32 cellular contexts compared by ENCODE assay signal in genomic region chr14:103143535-103143934, GRCh38. TPM values are rescaled to one million over a fixed set of nuclear protein-coding genes. Genes with fewer than 3 reads are reported as not detected.
DNase-seq lines count a peak whose midpoint lies in the region; ATAC-seq and TF ChIP-seq lines count a peak whose summit lies in the region.
"Had no signal": no experiment of that assay in that cellular context is flagged by ENCODE, and none has a peak within 500 bp of the region (broad histone marks: within the 10 kb centered on the region; RNA-seq: fewer than 3 reads in every experiment).

No MANE protein-coding gene starts in this region.

- no peak overlapping the region for H3K4me3 Mint-ChIP-seq in T-helper 2 cell treated with Interferon-gamma antibody and Interleukin-4, amounts not matched to agents 5 μg/mL and 100 μg/mL, for 36 hours
- H3K4me3 Mint-ChIP-seq in activated T-cell treated with anti-CD3 and anti-CD28 coated beads, Interleukin-2, amount 50 U/mL, for 72 hours = no peak overlapping the region
- H3K4me3 Mint-ChIP-seq: activated naive CD8-positive, alpha-beta T cell; dendritic cell treated with granulocyte-macrophage colony-stimulating factor and Interleukin-4, amounts not matched to agents 40 ng/mL and 50 ng/mL, for 4 days; immature natural killer cell; natural killer cell; stimulated activated effector memory CD8-positive, alpha-beta T cell treated with anti-CD3 and anti-CD28 coated beads, Interleukin-12 subunit alpha, Interleukin-12 subunit beta, amount 100 ng/mL, for 72 hours had no signal

- no peak overlapping the region for H3K4me3 ChIP-seq in PC-3 (ENCODE audit: low read length)
- H3K4me3 ChIP-seq in epithelial cell of esophagus (ENCODE audit: low read length) = no peak overlapping the region
- H3K4me3 ChIP-seq: ascending aorta, right atrium auricular region, spleen, vagina had no signal

- POLR2A ChIA-PET in PC-3 (lab: Charles Lee; ENCODE audit: unreplicated experiment) = no interaction called here

- H3F3A ChIP-seq in PC-3 (ENCODE audit: low read length, unreplicated experiment) = no peaks in the 10 kb centered on the region

- peaks cover 5% of the 10 kb centered on the region for H3K4me1 Mint-ChIP-seq in T-helper 2 cell treated with Interferon-gamma antibody and Interleukin-4, amounts not matched to agents 5 μg/mL and 100 μg/mL, for 36 hours (ENCODE audit: low read depth)
- H3K4me1 Mint-ChIP-seq in activated T-cell treated with anti-CD3 and anti-CD28 coated beads, Interleukin-2, amount 50 U/mL, for 72 hours (ENCODE audit: low read depth) = peaks cover 8% of the 10 kb centered on the region

- peak overlapping the region; percentile 4; the same call in 1 of the 2 replicates for H3K27ac ChIP-seq in PC-3 (ENCODE audit: low read length)
- H3K27ac ChIP-seq: ascending aorta, right atrium auricular region, spleen, vagina had no signal

- H3K27ac Mint-ChIP-seq in T-helper 2 cell treated with Interferon-gamma antibody and Interleukin-4, amounts not matched to agents 5 μg/mL and 100 μg/mL, for 36 hours = no peak overlapping the region
- no peak overlapping the region for H3K27ac Mint-ChIP-seq in activated T-cell treated with anti-CD3 and anti-CD28 coated beads, Interleukin-2, amount 50 U/mL, for 72 hours
- H3K27ac Mint-ChIP-seq: activated naive CD8-positive, alpha-beta T cell; activated T-helper 2 cell treated with anti-CD3 and anti-CD28 coated beads, Interferon-gamma antibody, Interleukin-2, Interleukin-4, amounts not matched to agents 10 μg/mL and 5 μg/mL and 100 μg/mL, durations not matched to agents 14 hours and 24 hours and 36 hours; dendritic cell treated with granulocyte-macrophage colony-stimulating factor and Interleukin-4, amounts not matched to agents 40 ng/mL and 50 ng/mL, for 4 days; immature natural killer cell; natural killer cell; stimulated activated effector memory CD8-positive, alpha-beta T cell treated with anti-CD3 and anti-CD28 coated beads, Interleukin-12 subunit alpha, Interleukin-12 subunit beta, amount 100 ng/mL, for 72 hours had no signal

- BruUV-seq in PC-3 (replicated peaks; lab: Mats Ljungman, UMichigan) = no TSS peak

- DNase-seq in EH (ENCODE audit: low read depth) = peak; percentile 58
- DNase-seq in PC-3 = peak; percentile 86
- peak; percentile 59 for DNase-seq in epithelial cell of esophagus (ENCODE audit: low read depth)
- peak; percentile 35 for DNase-seq in kidney glomerular epithelial cell (lab: John Stamatoyannopoulos, UW)
- DNase-seq in T-helper 2 cell treated with Interferon-gamma antibody and Interleukin-4, amounts not matched to agents 5 μg/mL and 100 μg/mL, for 36 hours (ENCODE audit: low spot score) = no peak
- no peak for DNase-seq in NCI-H2171 treated with DMSO at 0.1 percent for 48 hours (lab: John Stamatoyannopoulos, UW)
- no peak for DNase-seq in NCI-H2227 (lab: John Stamatoyannopoulos, UW; ENCODE audit: unreplicated experiment)
- DNase-seq in activated T-cell treated with anti-CD3 and anti-CD28 coated beads, Interleukin-2, amount 50 U/mL, for 72 hours = no peak
- DNase-seq: activated CD4-positive, alpha-beta T cell treated with anti-CD3 and anti-CD28 coated beads, Interleukin-2, amount 50 U/mL, for 48 hours; activated CD8-positive, alpha-beta memory T cell treated with anti-CD3 and anti-CD28 coated beads, Interleukin-2, amount 50 U/mL, for 4 hours; C1 segment of cervical spinal cord; Calu3; caudate nucleus; DND-41; foreskin melanocyte; immature natural killer cell; Karpas-422; left ventricle myocardium superior; midbrain; natural killer cell; NCI-H748 treated with DMSO at 0.1 percent for 48 hours; spleen; stimulated activated CD4-positive, alpha-beta T cell treated with anti-CD3 and anti-CD28 coated beads, Interleukin-2, amount 100 ng/mL, for 48 hours had no signal

- H3K9me3 ChIP-seq in PC-3 (ENCODE audit: low read length) = no peaks in the 10 kb centered on the region
- H3K9me3 ChIP-seq: ascending aorta, right atrium auricular region, spleen, vagina had no signal

- intact Hi-C loops in PC-3 (cut with micrococcal nuclease) = loop anchor here (5.0 kb wide), 2 partner anchors 36 to 44 kb away; no protein-coding TSS in a partner anchor

- CTCF ChIA-PET in PC-3 (lab: Charles Lee) = no interaction called here

- H2AFZ ChIP-seq in PC-3 (ENCODE audit: low read length) = no peak overlapping the region

- H3K79me2 ChIP-seq in PC-3 (ENCODE audit: low read length) = no peaks in the 10 kb centered on the region

- no peaks in the 10 kb centered on the region for H3K9me3 Mint-ChIP-seq in T-helper 2 cell treated with Interferon-gamma antibody and Interleukin-4, amounts not matched to agents 5 μg/mL and 100 μg/mL, for 36 hours
- H3K9me3 Mint-ChIP-seq in activated T-cell treated with anti-CD3 and anti-CD28 coated beads, Interleukin-2, amount 50 U/mL, for 72 hours = no peaks in the 10 kb centered on the region
- H3K9me3 Mint-ChIP-seq: activated T-helper 2 cell treated with anti-CD3 and anti-CD28 coated beads, Interferon-gamma antibody, Interleukin-2, Interleukin-4, amounts not matched to agents 10 μg/mL and 5 μg/mL and 100 μg/mL, durations not matched to agents 14 hours and 24 hours and 36 hours; dendritic cell treated with granulocyte-macrophage colony-stimulating factor and Interleukin-4, amounts not matched to agents 40 ng/mL and 50 ng/mL, for 4 days; immature natural killer cell; natural killer cell; stimulated activated effector memory CD8-positive, alpha-beta T cell treated with anti-CD3 and anti-CD28 coated beads, Interleukin-12 subunit alpha, Interleukin-12 subunit beta, amount 100 ng/mL, for 72 hours had no signal

- no peaks in the 10 kb centered on the region for H4K20me1 ChIP-seq in PC-3 (ENCODE audit: low read length)

- TF ChIP-seq CTCF in PC-3 (conservative IDR thresholded peaks at IDR 0.05; ENCODE audit: low read depth, low read length) (no peak), epithelial cell of esophagus (IDR thresholded peaks at IDR 0.05; ENCODE audit: insufficient read depth, low read depth, low read length, missing control alignments) (no peak)

- H3K9ac ChIP-seq in PC-3 (ENCODE audit: low read length) = no peak overlapping the region

- ATAC-seq in PC-3 = no peak
- no peak for ATAC-seq in activated T-cell treated with anti-CD3 and anti-CD28 coated beads, Interleukin-2, amount 50 U/mL, for 72 hours (replicated peaks in 1 of 2)
- ATAC-seq: left ventricle myocardium superior; natural killer cell; stimulated activated effector memory CD8-positive, alpha-beta T cell treated with anti-CD3 and anti-CD28 coated beads, Interleukin-12 subunit alpha, Interleukin-12 subunit beta, amount 100 ng/mL, for 72 hours had no signal

- peaks cover 25% of the 10 kb centered on the region for H3K4me1 ChIP-seq in PC-3 (ENCODE audit: insufficient read depth, low read length)
- H3K4me1 ChIP-seq: ascending aorta had no signal

- H3K36me3 Mint-ChIP-seq in T-helper 2 cell treated with Interferon-gamma antibody and Interleukin-4, amounts not matched to agents 5 μg/mL and 100 μg/mL, for 36 hours (ENCODE audit: low read depth) = no peaks in the 10 kb centered on the region
- H3K36me3 Mint-ChIP-seq in activated T-cell treated with anti-CD3 and anti-CD28 coated beads, Interleukin-2, amount 50 U/mL, for 72 hours (ENCODE audit: insufficient read depth in 2 of 2) = no peaks in the 10 kb centered on the region
- H3K36me3 Mint-ChIP-seq: activated naive CD8-positive, alpha-beta T cell; immature natural killer cell; natural killer cell; stimulated activated effector memory CD8-positive, alpha-beta T cell treated with anti-CD3 and anti-CD28 coated beads, Interleukin-12 subunit alpha, Interleukin-12 subunit beta, amount 100 ng/mL, for 72 hours had no signal

- H3K27me3 ChIP-seq in PC-3 (ENCODE audit: low read length) = no peaks in the 10 kb centered on the region
- H3K27me3 ChIP-seq: vagina had no signal

- H3K9me2 ChIP-seq in PC-3 (replicated peaks; ENCODE audit: low read length) = no peaks in the 10 kb centered on the region

- H3K4me2 ChIP-seq in PC-3 (ENCODE audit: low read length) = peak overlapping the region; percentile 81; the same call in 1 of the 2 replicates

- H3K36me3 ChIP-seq in PC-3 (ENCODE audit: low read depth, low read length) = no peaks in the 10 kb centered on the region
- H3K36me3 ChIP-seq: ascending aorta, right atrium auricular region, spleen, vagina had no signal

- H3K27me3 Mint-ChIP-seq in T-helper 2 cell treated with Interferon-gamma antibody and Interleukin-4, amounts not matched to agents 5 μg/mL and 100 μg/mL, for 36 hours (ENCODE audit: low read depth) = peaks cover 5% of the 10 kb centered on the region
- peaks cover 40% of the 10 kb centered on the region for H3K27me3 Mint-ChIP-seq in activated T-cell treated with anti-CD3 and anti-CD28 coated beads, Interleukin-2, amount 50 U/mL, for 72 hours (ENCODE audit: low read depth)

RNA-seq across cellular contexts. Expression of gene TNFAIP2, which starts 20.3 kb away (rescaled TPM):
- 80.7 and 87.3 TPM in 2 replicates for total RNA-seq in PC-3 (2014; rRNA removed)
- total RNA-seq in activated T-cell treated with anti-CD3 and anti-CD28 coated beads, Interleukin-2, amount 50 U/mL, for 72 hours = 10 to 100 TPM in 1 of 2 donors, 1 to 10 TPM in 1; 8.8 to 12.2 TPM

RNA-seq across cellular contexts. Expression of gene EXOC3L4, which starts 49.0 kb away (rescaled TPM):
- total RNA-seq in PC-3 (2014; rRNA removed) = 1.4 and 2.0 TPM in 2 replicates
- total RNA-seq in activated T-cell treated with anti-CD3 and anti-CD28 coated beads, Interleukin-2, amount 50 U/mL, for 72 hours = not detected
- total RNA-seq: activated T-helper 2 cell treated with anti-CD3 and anti-CD28 coated beads, Interferon-gamma antibody, Interleukin-2, Interleukin-4, amounts not matched to agents 10 μg/mL and 5 μg/mL and 100 μg/mL, durations not matched to agents 14 hours and 24 hours and 36 hours; ascending aorta; natural killer cell; osteoblast; temporal lobe had no signal

RNA-seq across cellular contexts. Expression of gene LBHD2, which starts 59.5 kb away (rescaled TPM):
- not detected in 2 replicates for total RNA-seq in PC-3 (2014; rRNA removed)
- total RNA-seq in activated T-cell treated with anti-CD3 and anti-CD28 coated beads, Interleukin-2, amount 50 U/mL, for 72 hours = not detected
- total RNA-seq: activated T-helper 2 cell treated with anti-CD3 and anti-CD28 coated beads, Interferon-gamma antibody, Interleukin-2, Interleukin-4, amounts not matched to agents 10 μg/mL and 5 μg/mL and 100 μg/mL, durations not matched to agents 14 hours and 24 hours and 36 hours; ascending aorta; Calu3; left ventricle myocardium superior; natural killer cell; osteoblast; right atrium auricular region; spleen; temporal lobe; vagina had no signal

Comparison
In these comparisons a context has a peak if more than half of its experiments do, and no peak if none do; other contexts are left out.
1. DNase-seq: peak in EH (single experiment), PC-3 (single experiment), epithelial cell of esophagus (single experiment) and kidney glomerular epithelial cell (single experiment); none in T-helper 2 cell treated with Interferon-gamma antibody and Interleukin-4, amounts not matched to agents 5 μg/mL and 100 μg/mL, for 36 hours (single experiment), NCI-H2171 treated with DMSO at 0.1 percent for 48 hours (single experiment), NCI-H2227 (single experiment) and activated T-cell treated with anti-CD3 and anti-CD28 coated beads, Interleukin-2, amount 50 U/mL, for 72 hours (0 of 2).